In the genomic region with DNA sequence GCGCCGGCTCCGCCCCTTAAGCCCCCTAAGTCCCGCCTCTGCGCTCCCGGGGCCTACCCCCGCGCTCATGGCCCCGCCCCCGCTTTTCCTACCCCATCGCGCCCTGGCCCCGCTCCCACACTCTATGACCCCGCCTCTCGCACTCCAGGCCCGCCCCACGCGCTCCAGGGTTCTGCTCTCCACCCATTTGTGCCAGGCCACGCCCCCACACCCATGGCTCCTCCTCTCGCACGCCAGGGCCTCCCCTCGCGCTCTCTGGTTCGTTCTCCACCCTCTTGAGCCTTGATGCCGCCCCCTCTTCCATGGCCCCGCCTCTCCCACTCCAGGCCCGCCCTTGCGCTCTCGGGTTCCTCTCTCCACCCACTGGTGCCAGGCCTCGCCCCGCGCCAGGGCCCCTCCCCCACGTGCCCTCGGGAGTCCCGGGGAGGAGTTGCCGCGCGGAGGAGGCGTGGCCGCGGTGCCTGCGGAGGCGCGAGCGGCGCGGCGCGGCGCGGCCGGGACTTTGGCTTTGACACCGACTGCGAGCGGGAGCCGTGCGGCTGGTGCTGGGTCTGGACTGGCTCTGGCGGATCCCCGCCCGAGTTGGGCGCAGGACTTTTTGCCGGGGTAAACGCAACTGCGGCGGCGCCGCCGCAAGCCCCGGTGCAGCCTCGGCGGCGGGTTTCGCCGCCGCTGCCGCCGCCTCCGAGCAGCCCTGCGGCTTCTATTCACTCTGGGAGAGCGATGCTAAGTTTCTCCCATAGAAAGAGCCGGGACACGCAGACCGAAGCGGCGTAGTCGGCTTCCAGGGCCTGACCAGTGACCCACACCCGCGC, we compare ENCODE assay signal across 8 cellular contexts. TPM values are rescaled to one million over a fixed set of nuclear protein-coding genes. Genes with fewer than 3 reads are reported as not detected.
DNase-seq lines count a peak whose midpoint lies in the region; ATAC-seq and TF ChIP-seq lines count a peak whose summit lies in the region.

A gene (plus strand): TSS at position 499 of the 815 bp plus-strand sequence. CDS start 1,071 bp downstream, outside the sequence.

- peaks cover 11% of the 10 kb centered on the region for H3K4me1 Mint-ChIP-seq in activated B cell treated with CpG ODN at 0.5 μM for 24 hours
- peaks cover 10 to 13% of the 10 kb centered on the region in 2 donors for H3K4me1 Mint-ChIP-seq in immature natural killer cell

- DNase-seq in AG08395 (ENCODE audit: low spot score) (peak; percentile 98), NCI-H226 (peak; percentile 99), activated B cell treated with CpG ODN at 0.5 μM for 24 hours (peak; percentile 100), immature natural killer cell (peak; percentile 99), smooth muscle cell of the brain vasculature (ENCODE audit: low read depth, low spot score) (peak; percentile 97)
- peak; percentile 100 for DNase-seq in central memory CD4-positive, alpha-beta T cell

- ATAC-seq in GM19023 (IDR thresholded peaks at IDR 0.05; ENCODE audit: unreplicated experiment) (peak; percentile 97), HG03196 (IDR thresholded peaks at IDR 0.05; ENCODE audit: unreplicated experiment) (peak; percentile 97), activated B cell treated with CpG ODN at 0.5 μM for 24 hours (ENCODE audit: low read depth) (peak; percentile 92)

- POLR2A ChIA-PET in activated B cell treated with CpG ODN at 0.5 μM for 24 hours (lab: Charles Lee): no interaction called here

- H3K9me3 Mint-ChIP-seq in activated B cell treated with CpG ODN at 0.5 μM for 24 hours (no peaks in the 10 kb centered on the region), immature natural killer cell (no peaks in the 10 kb centered on the region)

- peak within 1 kb of the TSS; percentile 80 for H3K4me3 Mint-ChIP-seq in activated B cell treated with CpG ODN at 0.5 μM for 24 hours
- H3K4me3 Mint-ChIP-seq in immature natural killer cell: peak within 1 kb of the TSS; percentile 79 to 88 (median 87)

- intact Hi-C loops in activated B cell treated with CpG ODN at 0.5 μM for 24 hours (cut with micrococcal nuclease): loop anchor here (1.0 to 10.0 kb wide), 9 partner anchors 135 to 1294 kb away; a partner anchor contains a TSS

- H3K27ac Mint-ChIP-seq in activated B cell treated with CpG ODN at 0.5 μM for 24 hours (no peak within 1 kb of the TSS), immature natural killer cell (peak within 1 kb of the TSS in 5 of 6 donors; percentile 29 to 76 (median 72))

- TF ChIP-seq CTCF in activated B cell treated with CpG ODN at 0.5 μM for 24 hours (IDR thresholded peaks at IDR 0.05): no peak

- H3K36me3 Mint-ChIP-seq in activated B cell treated with CpG ODN at 0.5 μM for 24 hours (ENCODE audit: low read depth) (no peaks in the 10 kb centered on the region), immature natural killer cell (no peaks in the 10 kb centered on the region)

- CTCF ChIA-PET in activated B cell treated with CpG ODN at 0.5 μM for 24 hours (lab: Charles Lee): no interaction called here

- H3K27me3 Mint-ChIP-seq in activated B cell treated with CpG ODN at 0.5 μM for 24 hours: peaks cover 3% of the 10 kb centered on the region
- H3K27me3 Mint-ChIP-seq in immature natural killer cell (ENCODE audit: low read depth in 3 of 3): peaks cover 0 to 3% (median 3%) of the 10 kb centered on the region in 3 donors

RNA-seq across cellular contexts. Expression of the gene that starts here (rescaled TPM):
- total RNA-seq in activated B cell treated with CpG ODN at 0.5 μM for 24 hours: 0.59 and 0.64 TPM in 2 replicates
- 1 to 10 TPM; 1.3 to 4.4 (median 2.1) TPM for polyA plus RNA-seq in immature natural killer cell

Comparison
In these comparisons a context has a peak if more than half of its experiments do, and no peak if none do; other contexts are left out.
1. Peak in every context shown above with its lines: DNase-seq and ATAC-seq.
2. Peak in DNase-seq and ATAC-seq in activated B cell treated with CpG ODN at 0.5 μM for 24 hours; RNA of the gene not detected or under 1 TPM.